ENCODE assay signal across 9 cellular contexts in the genomic region with DNA sequence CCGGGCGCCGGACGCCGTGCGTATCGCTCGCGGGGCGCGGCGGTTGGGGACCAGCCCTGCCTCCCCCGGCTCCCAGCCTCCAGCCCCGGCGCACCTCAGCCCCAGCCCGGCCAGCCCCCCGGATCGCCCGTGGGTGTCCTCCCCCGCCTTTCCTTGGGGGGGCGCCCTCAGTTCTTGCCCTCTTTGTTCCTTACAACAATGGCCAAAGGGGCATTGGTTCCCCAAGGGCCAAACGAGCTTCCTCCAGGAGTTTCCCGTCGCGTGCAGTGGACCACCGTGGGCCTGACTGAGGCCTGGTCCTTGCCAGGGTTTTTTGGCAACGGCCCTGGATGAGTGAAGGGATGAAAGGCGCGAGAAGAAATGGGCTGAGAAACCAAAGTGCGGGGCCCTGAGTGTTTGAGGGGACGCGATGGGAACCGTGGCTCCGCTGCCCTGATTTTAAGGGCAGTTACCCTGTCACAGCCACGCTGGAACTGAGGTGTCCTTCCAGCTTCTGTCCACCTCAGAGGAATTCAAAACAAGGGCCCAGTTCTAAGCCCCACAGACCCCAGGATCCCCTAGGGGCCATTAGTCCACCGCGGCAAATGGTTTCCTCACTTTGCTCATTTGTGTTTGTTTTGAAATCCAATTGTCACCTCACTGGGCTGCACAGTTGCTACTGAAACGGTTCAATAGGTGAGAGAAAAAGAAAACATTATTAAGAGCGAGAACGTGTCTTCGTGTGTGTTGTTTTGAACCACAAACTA. TPM values are rescaled to one million over a fixed set of nuclear protein-coding genes. Genes with fewer than 3 reads are reported as not detected.
DNase-seq lines count a peak whose midpoint lies in the region; FAIRE-seq and TF ChIP-seq lines count a peak whose summit lies in the region.
"Had no signal": no experiment of that assay in that cellular context is flagged by ENCODE, and none has a peak within 500 bp of the region (broad histone marks: within the 10 kb centered on the region; RNA-seq: fewer than 3 reads in every experiment).

No MANE protein-coding gene starts in this region.

- intact Hi-C loops in ovary (cut with DNase I), result no loop called here

- H3K9me3 Mint-ChIP-seq in T-helper 2 cell treated with Interferon-gamma antibody and Interleukin-4, amounts not matched to agents 5 μg/mL and 100 μg/mL, for 36 hours, result no peaks in the 10 kb centered on the region

- H3K4me3 ChIP-seq in fibroblast of lung (replicated peaks in 1 of 4; ENCODE audit: control extremely low read depth in 1 of 4, insufficient read depth in 1 of 4, low read depth in 3 of 4, low read length in 4 of 4) (peak overlapping the region; percentile 3 to 82 (median 64)), ovary (peak overlapping the region; percentile 77)

- H3K36me3 ChIP-seq in fibroblast of lung (ENCODE audit: control insufficient read depth, insufficient read depth, low read length), result no peaks in the 10 kb centered on the region
- H3K36me3 ChIP-seq in ovary, result no peaks in the 10 kb centered on the region

- H4K20me1 ChIP-seq in fibroblast of lung (ENCODE audit: control insufficient read depth, extremely low read depth, insufficient read depth, low read length), result no peaks in the 10 kb centered on the region

- peak in 1 of 2 donors; percentile 19 for TF ChIP-seq CTCF in fibroblast of lung (conservative IDR thresholded peaks at IDR 0.05 in 1 of 2, IDR thresholded peaks at IDR 0.05 in 1 of 2; ENCODE audit: low read depth in 1 of 2, low read length in 2 of 2)
- TF ChIP-seq CTCF in ovary (IDR thresholded peaks at IDR 0.05), result no peak

- 18 to 23% (median 20%) methylated on average over 39 to 41 of the region's 41 CpGs for WGBS in ovary, 3 donors

- H3K27me3 ChIP-seq in fibroblast of lung (ENCODE audit: control insufficient read depth, insufficient read depth, low read length) (peaks cover 2% of the 10 kb centered on the region), ovary (no peaks in the 10 kb centered on the region)

- peaks cover 7% of the 10 kb centered on the region for H3K4me1 Mint-ChIP-seq in T-helper 2 cell treated with Interferon-gamma antibody and Interleukin-4, amounts not matched to agents 5 μg/mL and 100 μg/mL, for 36 hours (ENCODE audit: low read depth)

- H2AFZ ChIP-seq in fibroblast of lung (ENCODE audit: low read length), result peak overlapping the region; percentile 0

- no peak for FAIRE-seq in GM12891 (lab: Jason Lieb, UNC)

- peak overlapping the region; percentile 56 for H3K4me2 ChIP-seq in fibroblast of lung (ENCODE audit: extremely low read depth, insufficient read depth, low read length)

- H3K4me3 Mint-ChIP-seq in T-helper 2 cell treated with Interferon-gamma antibody and Interleukin-4, amounts not matched to agents 5 μg/mL and 100 μg/mL, for 36 hours, result peak overlapping the region; percentile 56

- H3K27me3 Mint-ChIP-seq in T-helper 2 cell treated with Interferon-gamma antibody and Interleukin-4, amounts not matched to agents 5 μg/mL and 100 μg/mL, for 36 hours (ENCODE audit: low read depth), result peaks cover 54% of the 10 kb centered on the region

- no peaks in the 10 kb centered on the region for H3K9me3 ChIP-seq in fibroblast of lung (ENCODE audit: control insufficient read depth, insufficient read depth, low read depth, low read length)
- no peaks in the 10 kb centered on the region for H3K9me3 ChIP-seq in ovary

- TF ChIP-seq EP300 in ovary (IDR thresholded peaks at IDR 0.05), result no peak

- no peak overlapping the region for H3K27ac Mint-ChIP-seq in T-helper 2 cell treated with Interferon-gamma antibody and Interleukin-4, amounts not matched to agents 5 μg/mL and 100 μg/mL, for 36 hours

- no peaks in the 10 kb centered on the region for H3K79me2 ChIP-seq in fibroblast of lung (ENCODE audit: control insufficient read depth, insufficient read depth, low read length)

- no peaks in the 10 kb centered on the region for H3K36me3 Mint-ChIP-seq in T-helper 2 cell treated with Interferon-gamma antibody and Interleukin-4, amounts not matched to agents 5 μg/mL and 100 μg/mL, for 36 hours (ENCODE audit: low read depth)

- H3K27ac ChIP-seq in fibroblast of lung (ENCODE audit: insufficient read depth, low read length), result no peak overlapping the region
- H3K27ac ChIP-seq in ovary, result peak overlapping the region in 1 of 2 donors; percentile 60

- H3K9ac ChIP-seq in fibroblast of lung (ENCODE audit: insufficient read depth, low read length), result no peak overlapping the region

- no peaks in the 10 kb centered on the region for H3K4me1 ChIP-seq in fibroblast of lung (ENCODE audit: control insufficient read depth, extremely low read depth, insufficient read depth, low read length)
- peaks cover 6% of the 10 kb centered on the region for H3K4me1 ChIP-seq in ovary (ENCODE audit: insufficient read depth)

- DNase-seq in NCI-H2081 (lab: John Stamatoyannopoulos, UW) (peak; percentile 23 to 36), NCI-H2081 treated with DMSO at 0.1 percent for 48 hours (lab: John Stamatoyannopoulos, UW) (no peak), fibroblast of lung (ENCODE audit: low read depth in 2 of 2) (peak in 1 of 2 donors; percentile 20), ovary (peak; percentile 24 to 58 (median 47)), SW 1271 (lab: John Stamatoyannopoulos, UW) (no peak), GM12891 (ENCODE audit: insufficient read length, low spot score) (no peak), amniotic stem cell (lab: John Stamatoyannopoulos, UW) (no peak)
- DNase-seq in T-helper 2 cell treated with Interferon-gamma antibody and Interleukin-4, amounts not matched to agents 5 μg/mL and 100 μg/mL, for 36 hours (ENCODE audit: low spot score), result no peak
- DNase-seq: DND-41 had no signal

- no peak for TF ChIP-seq POLR2A in ovary (IDR thresholded peaks at IDR 0.05)
- no peak for TF ChIP-seq POLR2A in GM12891 (IDR thresholded peaks at IDR 0.05; ENCODE audit: low read depth, low read length)

TF ChIP-seq in GM12891, 5 proteins besides CTCF, POLR2A, EP300 and RAD21:
- TF ChIP-seq POLR2AphosphoS5 (IDR thresholded peaks at IDR 0.05; ENCODE audit: low read depth, low read length), result no peak
- no peak for TF ChIP-seq PAX5 (IDR thresholded peaks at IDR 0.05; ENCODE audit: insufficient read depth, low read length, severe bottlenecking)
- no peak for TF ChIP-seq SPI1 (IDR thresholded peaks at IDR 0.05; ENCODE audit: low read depth, low read length)
- TF ChIP-seq POU2F2 (IDR thresholded peaks at IDR 0.05; ENCODE audit: low read depth, low read length), result no peak
- no peak for TF ChIP-seq TAF1 (IDR thresholded peaks at IDR 0.05; ENCODE audit: low read depth, low read length)

RNA-seq across cellular contexts. Expression of gene MACROH2A2, which starts 1.4 kb away (rescaled TPM):
- total RNA-seq in fibroblast of lung, result 9.2 and 12.1 TPM in 2 replicates
- polyA plus RNA-seq in fibroblast of lung, result 12.1 and 15.4 TPM in 2 replicates
- 15.9 and 20.7 TPM in 2 replicates for polyA plus RNA-seq in fibroblast of lung (2012)
- polyA minus RNA-seq in fibroblast of lung (ENCODE audit: low replicate concordance), result 10.0 and 12.4 TPM in 2 replicates
- 10 to 100 TPM in 6 of 7 donors, 1 to 10 TPM in 1; 6.3 to 24.6 (median 22.6) TPM for total RNA-seq in ovary
- 10 to 100 TPM; 15.0 to 16.2 TPM for polyA plus RNA-seq in ovary
- 0.47 TPM for polyA plus RNA-seq in GM12891 (2012; ENCODE audit: low read depth, missing spikeins)

Comparison
In these comparisons a context has a peak if more than half of its experiments do, and no peak if none do; other contexts are left out.
1. DNase-seq: peak in NCI-H2081 (2 of 2) and ovary (5 of 5); none in NCI-H2081 treated with DMSO at 0.1 percent for 48 hours (single experiment), T-helper 2 cell treated with Interferon-gamma antibody and Interleukin-4, amounts not matched to agents 5 μg/mL and 100 μg/mL, for 36 hours (single experiment), SW 1271 (0 of 2), GM12891 (single experiment) and amniotic stem cell (single experiment).